10 cellular contexts compared by ENCODE assay signal in the genomic region with DNA sequence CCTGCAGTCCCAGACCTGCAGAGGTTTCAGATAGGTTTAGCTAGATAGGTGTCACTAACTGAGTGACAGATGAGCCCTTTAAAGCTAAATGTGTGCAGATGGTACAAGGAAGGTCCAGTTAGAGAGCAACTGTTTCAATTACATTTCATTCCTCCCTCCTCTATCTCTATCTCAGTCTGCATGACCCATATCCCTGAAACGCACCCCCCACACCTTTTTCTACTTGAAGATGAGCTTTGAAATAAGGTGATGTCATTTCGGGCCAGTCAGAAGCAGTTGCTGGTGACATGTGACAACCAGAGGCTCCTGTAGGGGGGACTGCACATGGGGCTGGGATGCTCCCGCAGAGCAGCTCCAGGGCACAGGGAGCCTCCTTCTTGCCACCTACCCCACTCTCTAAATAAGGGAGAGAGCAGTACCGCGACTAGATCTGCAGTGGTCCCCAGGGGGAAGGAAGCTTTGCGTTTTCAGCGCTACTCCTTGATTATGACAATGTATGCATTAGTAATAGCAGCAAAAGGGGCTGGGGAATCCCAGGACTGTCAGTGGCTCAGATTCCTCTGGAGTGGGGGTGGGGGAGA. TPM values are rescaled to one million over a fixed set of nuclear protein-coding genes. Genes with fewer than 3 reads are reported as not detected.
A peak's percentile ranks its signal among the peaks of the same experiment; 100 is the strongest.
DNase-seq lines count a peak whose midpoint lies in the region; ATAC-seq and TF ChIP-seq lines count a peak whose summit lies in the region.
"Had no signal": no experiment of that assay in that cellular context is flagged by ENCODE, and none has a peak within 500 bp of the region (broad histone marks: within the 10 kb centered on the region; RNA-seq: fewer than 3 reads in every experiment).

No MANE protein-coding gene starts in this region.

- peaks cover 36% of the 10 kb centered on the region for H3K4me1 ChIP-seq in testis

- 46 to 56% methylated on average over 4 to 7 of the region's 7 CpGs for WGBS in testis, 2 donors

- no peaks in the 10 kb centered on the region for H3K27me3 ChIP-seq in testis
- H3K27me3 ChIP-seq: SJSA1 had no signal

- peak overlapping the region; percentile 74 to 99 for H3K27ac ChIP-seq in testis
- H3K27ac ChIP-seq: SJSA1 had no signal

- no peak for TF ChIP-seq CTCF in testis (IDR thresholded peaks at IDR 0.05)

- TF ChIP-seq POLR2A in testis (IDR thresholded peaks at IDR 0.05) = no peak

- peak overlapping the region in 1 of 2 donors; percentile 64 for H3K4me3 ChIP-seq in testis
- H3K4me3 ChIP-seq: SJSA1 had no signal

- DNase-seq in activated T-cell treated with anti-CD3 and anti-CD28 coated beads, Interleukin-2, amount 50 U/mL, for 24 hours = no peak
- no peak for DNase-seq in activated T-cell treated with anti-CD3 and anti-CD28 coated beads for 4 hours
- DNase-seq in activated naive CD4-positive, alpha-beta T cell treated with anti-CD3 and anti-CD28 coated beads, Interleukin-2, amount 50 U/mL, for 16 hours = peak; percentile 47
- no peak for DNase-seq in immature natural killer cell
- DNase-seq in testis = peak; percentile 77
- DNase-seq in Right ventricle myocardium superior = no peak
- no peak for DNase-seq in NCI-H226
- no peak for DNase-seq in NCI-H446 treated with DMSO at 0.1 percent for 48 hours (lab: John Stamatoyannopoulos, UW)
- DNase-seq: aorta had no signal

- no peaks in the 10 kb centered on the region for H3K36me3 ChIP-seq in testis (ENCODE audit: low read depth, missing control alignments)

- H3K9me3 ChIP-seq in testis = no peaks in the 10 kb centered on the region
- H3K9me3 ChIP-seq: SJSA1 had no signal

- peak overlapping the region; percentile 73 for H3K4me3 Mint-ChIP-seq in activated T-cell treated with anti-CD3 and anti-CD28 coated beads, Interleukin-2, amount 50 U/mL, for 24 hours
- peak overlapping the region; percentile 57 to 78 (median 76) for H3K4me3 Mint-ChIP-seq in immature natural killer cell

- H3K27me3 Mint-ChIP-seq in activated T-cell treated with anti-CD3 and anti-CD28 coated beads, Interleukin-2, amount 50 U/mL, for 24 hours = no peaks in the 10 kb centered on the region
- peaks cover 2 to 9% (median 3%) of the 10 kb centered on the region in 3 donors for H3K27me3 Mint-ChIP-seq in immature natural killer cell (ENCODE audit: low read depth in 3 of 3)

- H3K27ac Mint-ChIP-seq in activated T-cell treated with anti-CD3 and anti-CD28 coated beads, Interleukin-2, amount 50 U/mL, for 24 hours = peak overlapping the region; percentile 93
- peak overlapping the region; percentile 55 to 81 (median 76) for H3K27ac Mint-ChIP-seq in immature natural killer cell

- no peak for ATAC-seq in Right ventricle myocardium superior (ENCODE audit: poor library complexity)

- H3K36me3 Mint-ChIP-seq in activated T-cell treated with anti-CD3 and anti-CD28 coated beads, Interleukin-2, amount 50 U/mL, for 24 hours (ENCODE audit: low read depth) = peaks cover 65% of the 10 kb centered on the region
- H3K36me3 Mint-ChIP-seq in immature natural killer cell = peaks cover 7 to 28% (median 8%) of the 10 kb centered on the region in 3 donors

- H3K4me1 Mint-ChIP-seq in activated T-cell treated with anti-CD3 and anti-CD28 coated beads, Interleukin-2, amount 50 U/mL, for 24 hours (ENCODE audit: low read depth) = peaks cover 69% of the 10 kb centered on the region
- peaks cover 59 to 68% of the 10 kb centered on the region in 2 donors for H3K4me1 Mint-ChIP-seq in immature natural killer cell

- intact Hi-C loops in testis (cut with DNase I; ENCODE audit: low total_unique reads) (no loop called here), Right ventricle myocardium superior (cut with DNase I) (loop anchor here (5.0 to 10.0 kb wide), 2 partner anchors 55 to 78 kb away; partner anchors contain the start of genes HAX1 and IL6R)

- H3K9me3 Mint-ChIP-seq in activated T-cell treated with anti-CD3 and anti-CD28 coated beads, Interleukin-2, amount 50 U/mL, for 24 hours = no peaks in the 10 kb centered on the region
- peaks cover 0 to 1% (median 0%) of the 10 kb centered on the region in 6 donors for H3K9me3 Mint-ChIP-seq in immature natural killer cell

RNA-seq across cellular contexts. Expression of gene ATP8B2, which starts 4.3 kb away (rescaled TPM):
- polyA plus RNA-seq in immature natural killer cell = 10 to 100 TPM in 2 of 3 donors, 1 to 10 TPM in 1; 8.5 to 27.4 (median 16.5) TPM
- total RNA-seq in testis = 100 to 1,000 TPM; 179 to 204 TPM
- polyA plus RNA-seq in testis (ENCODE audit: insufficient read depth, low read depth, low replicate concordance) = 50.9 TPM
- total RNA-seq in Right ventricle myocardium superior = 11.0 TPM

RNA-seq across cellular contexts. Expression of gene AQP10, which starts 8.7 kb away (rescaled TPM):
- polyA plus RNA-seq in immature natural killer cell (under 1 TPM in 1 of 3 donors, not detected in 2; 0.24 TPM), testis (ENCODE audit: insufficient read depth, low read depth, low replicate concordance) (0.41 TPM)
- total RNA-seq in testis (1 to 10 TPM; 2.0 to 2.2 TPM), Right ventricle myocardium superior (0.08 TPM)
- total RNA-seq: SJSA1 had no signal

RNA-seq across cellular contexts. Expression of gene HAX1, which starts 57.2 kb away (rescaled TPM):
- 100 to 1,000 TPM; 119 to 207 (median 139) TPM for polyA plus RNA-seq in immature natural killer cell
- total RNA-seq in testis = 10 to 100 TPM; 92.7 to 98.9 TPM
- polyA plus RNA-seq in testis (ENCODE audit: insufficient read depth, low read depth, low replicate concordance) = 192 TPM
- total RNA-seq in Right ventricle myocardium superior = 166 TPM

Comparison
In these comparisons a context has a peak if more than half of its experiments do, and no peak if none do; other contexts are left out.
1. DNase-seq: peak in activated naive CD4-positive, alpha-beta T cell treated with anti-CD3 and anti-CD28 coated beads, Interleukin-2, amount 50 U/mL, for 16 hours (single experiment) and testis (single experiment); none in activated T-cell treated with anti-CD3 and anti-CD28 coated beads, Interleukin-2, amount 50 U/mL, for 24 hours (single experiment), activated T-cell treated with anti-CD3 and anti-CD28 coated beads for 4 hours (single experiment), immature natural killer cell (0 of 3), Right ventricle myocardium superior (single experiment), NCI-H226 (single experiment) and NCI-H446 treated with DMSO at 0.1 percent for 48 hours (single experiment).
2. RNA of gene ATP8B2, which starts 4.3 kb away (total RNA-seq): 179 to 204 TPM in testis; 11.0 TPM in Right ventricle myocardium superior (single experiment); every median in the first group is over 10 times any median in the second.